ENCODE assay signal across 7 cellular contexts in genomic region chr17:29593546-29594440, GRCh38. TPM values are rescaled to one million over a fixed set of nuclear protein-coding genes. Genes with fewer than 3 reads are reported as not detected.
DNase-seq lines count a peak whose midpoint lies in the region; ATAC-seq and TF ChIP-seq lines count a peak whose summit lies in the region.
"Had no signal": no experiment of that assay in that cellular context is flagged by ENCODE, and none has a peak within 500 bp of the region (broad histone marks: within the 10 kb centered on the region; RNA-seq: fewer than 3 reads in every experiment).

No MANE protein-coding gene starts in this region.

- H3K27me3 ChIP-seq in heart right ventricle (peaks cover 0 to 15% (median 0%) of the 10 kb centered on the region in 7 donors), testis (no peaks in the 10 kb centered on the region)

- DNase-seq in DMS53 (lab: John Stamatoyannopoulos, UW) (peak; percentile 61), DMS53 treated with DMSO at 0.1 percent for 48 hours (lab: John Stamatoyannopoulos, UW; ENCODE audit: unreplicated experiment) (no peak), SK-N-DZ (ENCODE audit: low spot score) (peak; percentile 69), heart right ventricle (peak; percentile 15 to 28), testis (no peak), cerebellar nuclear complex (lab: John Stamatoyannopoulos, UW) (no peak)

- no peak for TF ChIP-seq POLR2A in testis (IDR thresholded peaks at IDR 0.05)

- no peak for ATAC-seq in heart right ventricle
- ATAC-seq: left colon had no signal

- TF ChIP-seq CTCF in heart right ventricle (IDR thresholded peaks at IDR 0.05) (peak in 5 of 9 donors; percentile 17 to 37 (median 33)), testis (IDR thresholded peaks at IDR 0.05) (no peak)

- peak overlapping the region in 7 of 10 donors; percentile 10 to 62 (median 39) for H3K27ac ChIP-seq in heart right ventricle
- peak overlapping the region in 1 of 2 donors; percentile 41 for H3K27ac ChIP-seq in testis

- peaks cover 18 to 79% (median 57%) of the 10 kb centered on the region in 9 donors for H3K4me1 ChIP-seq in heart right ventricle
- H3K4me1 ChIP-seq in testis: peaks cover 71% of the 10 kb centered on the region

- H3K36me3 ChIP-seq in heart right ventricle (no peaks in the 10 kb centered on the region), testis (ENCODE audit: low read depth, missing control alignments) (no peaks in the 10 kb centered on the region)

- H3K9me3 ChIP-seq in heart right ventricle (no peaks in the 10 kb centered on the region), testis (no peaks in the 10 kb centered on the region)

- WGBS in heart right ventricle, 2 donors: 7% methylated on average over 54 to 71 of the region's 71 CpGs
- 3% methylated on average over 7 to 57 of the region's 71 CpGs for WGBS in testis, 2 donors

- H3K4me3 ChIP-seq in heart right ventricle (peak overlapping the region; percentile 50 to 75 (median 68)), testis (peak overlapping the region; percentile 63 to 69)

- intact Hi-C loops in heart right ventricle (cut with DNase I) (no loop called here), testis (cut with DNase I; ENCODE audit: low total_unique reads) (no loop called here)

RNA-seq across cellular contexts. Expression of gene ANKRD13B, which starts 0.9 kb away (rescaled TPM):
- polyA plus RNA-seq in SK-N-DZ (2014; cell fraction: cytosol; rRNA removed): 116 and 120 TPM in 2 replicates
- 565 and 650 TPM in 2 replicates for polyA plus RNA-seq in SK-N-DZ (2014; cell fraction: nucleus; rRNA removed)
- total RNA-seq in heart right ventricle: 1 to 10 TPM; 2.5 to 9.1 (median 5.5) TPM
- 1 to 10 TPM; 6.2 to 9.7 TPM for polyA plus RNA-seq in heart right ventricle
- total RNA-seq in testis: 10 to 100 TPM; 48.8 to 59.8 TPM
- polyA plus RNA-seq in testis (ENCODE audit: insufficient read depth, low read depth, low replicate concordance): 32.8 TPM

RNA-seq across cellular contexts. Expression of gene GIT1, which starts 4.3 kb away (rescaled TPM):
- polyA plus RNA-seq in SK-N-DZ (2014; cell fraction: cytosol; rRNA removed): 61.7 and 67.9 TPM in 2 replicates
- 87.2 and 119 TPM in 2 replicates for polyA plus RNA-seq in SK-N-DZ (2014; cell fraction: nucleus; rRNA removed)
- total RNA-seq in heart right ventricle: 10 to 100 TPM; 20.6 to 34.7 (median 28.1) TPM
- polyA plus RNA-seq in heart right ventricle: 10 to 100 TPM; 31.6 to 35.4 TPM
- 100 to 1,000 TPM; 156 to 169 TPM for total RNA-seq in testis
- polyA plus RNA-seq in testis (ENCODE audit: insufficient read depth, low read depth, low replicate concordance): 220 TPM

RNA-seq across cellular contexts. Expression of gene TP53I13, which starts 25.3 kb away (rescaled TPM):
- polyA plus RNA-seq in SK-N-DZ (2014; cell fraction: cytosol; rRNA removed): 111 and 124 TPM in 2 replicates
- polyA plus RNA-seq in SK-N-DZ (2014; cell fraction: nucleus; rRNA removed): 452 and 459 TPM in 2 replicates
- 10 to 100 TPM; 24.0 to 41.6 (median 30.2) TPM for total RNA-seq in heart right ventricle
- 100 to 1,000 TPM in 1 of 2 donors, 10 to 100 TPM in 1; 92.8 to 106 TPM for polyA plus RNA-seq in heart right ventricle
- 10 to 100 TPM; 72.3 to 89.6 TPM for total RNA-seq in testis
- 86.3 TPM for polyA plus RNA-seq in testis (ENCODE audit: insufficient read depth, low read depth, low replicate concordance)

RNA-seq across cellular contexts. Expression of gene ABHD15, which starts 27.0 kb away (rescaled TPM):
- polyA plus RNA-seq in SK-N-DZ (2014; cell fraction: cytosol; rRNA removed): 8.3 and 9.6 TPM in 2 replicates
- 3.5 and 6.9 TPM in 2 replicates for polyA plus RNA-seq in SK-N-DZ (2014; cell fraction: nucleus; rRNA removed)
- total RNA-seq in heart right ventricle (1 to 10 TPM; 4.4 to 9.0 (median 5.6) TPM), testis (1 to 10 TPM; 5.7 to 7.1 TPM)
- polyA plus RNA-seq in heart right ventricle (1 to 10 TPM; 3.5 to 5.7 TPM), testis (ENCODE audit: insufficient read depth, low read depth, low replicate concordance) (4.5 TPM)

RNA-seq across cellular contexts. Expression of gene CORO6, which starts 28.9 kb away (rescaled TPM):
- polyA plus RNA-seq in SK-N-DZ (2014; cell fraction: cytosol; rRNA removed): 7.0 and 10.3 TPM in 2 replicates
- polyA plus RNA-seq in SK-N-DZ (2014; cell fraction: nucleus; rRNA removed): 186 and 308 TPM in 2 replicates
- total RNA-seq in heart right ventricle: 100 to 1,000 TPM in 4 of 10 donors, 10 to 100 TPM in 6; 72.0 to 110 (median 90.9) TPM
- polyA plus RNA-seq in heart right ventricle: 100 to 1,000 TPM in 1 of 2 donors, 10 to 100 TPM in 1; 53.2 to 262 TPM
- total RNA-seq in testis: 10 to 100 TPM; 11.7 to 15.5 TPM
- polyA plus RNA-seq in testis (ENCODE audit: insufficient read depth, low read depth, low replicate concordance): 6.3 TPM

Comparison
In these comparisons a context has a peak if more than half of its experiments do, and no peak if none do; other contexts are left out.
1. DNase-seq: peak in DMS53 (single experiment), SK-N-DZ (single experiment) and heart right ventricle (2 of 2); none in DMS53 treated with DMSO at 0.1 percent for 48 hours (single experiment), testis (single experiment) and cerebellar nuclear complex (0 of 2).
2. CTCF ChIP-seq: peak in heart right ventricle (5 of 9); none in testis (0 of 3).
3. RNA of gene ANKRD13B, which starts 0.9 kb away (total RNA-seq): 48.8 to 59.8 TPM in testis; 2.5 to 9.1 TPM in heart right ventricle; every median in the first group is over 4 times any median in the second.
4. RNA of gene GIT1, which starts 4.3 kb away (total RNA-seq): 156 to 169 TPM in testis; 20.6 to 34.7 TPM in heart right ventricle; every median in the first group is over 4 times any median in the second.